10 cellular contexts compared by ENCODE assay signal in the genomic region with DNA sequence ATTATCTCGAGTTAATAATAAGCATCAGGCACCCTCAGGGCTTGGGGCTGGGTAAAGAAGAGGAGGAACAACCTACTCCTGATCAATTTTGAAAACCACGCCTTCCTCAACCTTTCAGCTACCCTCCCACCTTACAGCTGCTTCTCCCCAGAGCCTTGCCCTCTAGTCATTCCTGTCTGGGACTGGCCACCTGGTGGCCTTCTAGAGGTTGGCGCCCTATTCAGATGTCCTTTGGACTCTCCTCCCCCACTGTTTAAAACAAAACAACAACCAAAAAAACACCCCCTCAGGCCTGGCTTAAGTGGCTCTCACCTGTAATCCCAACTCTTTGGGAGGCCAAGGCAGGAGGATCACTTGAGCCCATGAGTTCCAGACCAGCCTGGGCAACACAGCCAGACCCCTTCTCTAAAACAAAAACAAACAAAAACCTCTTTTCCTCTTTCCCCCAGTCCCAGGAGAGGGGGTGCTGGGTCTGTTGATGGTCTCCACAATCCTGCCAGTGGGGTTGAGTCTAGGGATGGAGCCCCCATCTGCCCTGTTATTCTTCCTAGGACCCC.
DNase-seq lines count a peak whose midpoint lies in the region; ATAC-seq, FAIRE-seq and TF ChIP-seq lines count a peak whose summit lies in the region.
"Had no signal": no experiment of that assay in that cellular context is flagged by ENCODE, and none has a peak within 500 bp of the region (broad histone marks: within the 10 kb centered on the region; RNA-seq: fewer than 3 reads in every experiment).

No MANE protein-coding gene starts in this region.

- H3K4me1 ChIP-seq in small intestine (ENCODE audit: control insufficient read depth in 2 of 2, insufficient read depth in 1 of 2, low read depth in 1 of 2, low read length in 1 of 2) = no peaks in the 10 kb centered on the region
- H3K4me1 ChIP-seq: prostate gland had no signal

- no peaks in the 10 kb centered on the region for H3K27me3 ChIP-seq in small intestine (ENCODE audit: control insufficient read depth in 2 of 2, insufficient read depth in 2 of 2, low read length in 2 of 2)

- peaks cover 0 to 3% of the 10 kb centered on the region in 2 donors for H3K36me3 ChIP-seq in small intestine (ENCODE audit: control insufficient read depth in 2 of 2, insufficient read depth in 2 of 2, low read length in 2 of 2)
- H3K36me3 ChIP-seq: prostate gland had no signal

- no peaks in the 10 kb centered on the region for H3K9me3 ChIP-seq in small intestine (ENCODE audit: control insufficient read depth, low read depth)
- H3K9me3 ChIP-seq: prostate gland had no signal

- peak; percentile 32 for TF ChIP-seq CTCF in cardiac fibroblast (IDR thresholded peaks at IDR 0.05; ENCODE audit: low read depth, low read length)

- 46 to 76% (median 62%) methylated on average over 3 of the region's 3 CpGs for WGBS in small intestine, 3 donors

- FAIRE-seq in small intestine (lab: Jason Lieb, UNC) = no peak

- DNase-seq in SKM-1 treated with dmso at 0.1 percent for 144 hours (lab: John Stamatoyannopoulos, UW; ENCODE audit: unreplicated experiment) = peak; percentile 30
- DNase-seq in SKM-1 (lab: John Stamatoyannopoulos, UW; ENCODE audit: unreplicated experiment) = no peak
- peak; percentile 48 for DNase-seq in HuH-7.5 (ENCODE audit: low spot score)
- no peak for DNase-seq in cardiac fibroblast (ENCODE audit: low read depth in 2 of 2)
- peak; percentile 27 for DNase-seq in small intestine
- no peak for DNase-seq in NK-92 treated with Interleukin-12 subunit alpha and Interleukin-12 subunit beta, amount 100 ng/mL, for 24 hours (lab: John Stamatoyannopoulos, UW)
- DNase-seq in DMS114 treated with DMSO at 0.1 percent for 48 hours (lab: John Stamatoyannopoulos, UW; ENCODE audit: unreplicated experiment) = no peak
- DNase-seq: NCI-H2171 had no signal

- no peak overlapping the region for H3K27ac ChIP-seq in small intestine (ENCODE audit: low read depth in 1 of 2, low read length in 1 of 2)
- H3K27ac ChIP-seq: prostate gland had no signal

- no peak overlapping the region for H3K4me3 ChIP-seq in cardiac fibroblast (replicated peaks in 1 of 2; ENCODE audit: low read depth in 2 of 2, low read length in 2 of 2)
- no peak overlapping the region for H3K4me3 ChIP-seq in small intestine (ENCODE audit: low read depth in 1 of 2, low read length in 2 of 2)
- H3K4me3 ChIP-seq: prostate gland had no signal

- no peak for ATAC-seq in GM21717 (IDR thresholded peaks at IDR 0.05; ENCODE audit: unreplicated experiment)

Comparison
In these comparisons a context has a peak if more than half of its experiments do, and no peak if none do; other contexts are left out.
1. DNase-seq: peak in SKM-1 treated with dmso at 0.1 percent for 144 hours (single experiment), HuH-7.5 (single experiment) and small intestine (single experiment); none in SKM-1 (single experiment), cardiac fibroblast (0 of 2), NK-92 treated with Interleukin-12 subunit alpha and Interleukin-12 subunit beta, amount 100 ng/mL, for 24 hours (single experiment) and DMS114 treated with DMSO at 0.1 percent for 48 hours (single experiment).